In genomic region chr5:109719978-109720377, GRCh38 we compare ENCODE assay signal across 1 cellular context.
A peak's percentile ranks its signal among the peaks of the same experiment; 100 is the strongest.
TF ChIP-seq lines count a peak whose summit lies in the region.

No MANE protein-coding gene starts in this region.

TF ChIP-seq in K562, 482 proteins besides CTCF, POLR2A, EP300 and RAD21 (continued from another document):
- no peak for TF ChIP-seq ZNF280A (IDR thresholded peaks at IDR 0.05; ENCODE audit: low read depth, partially characterized antibody)
- TF ChIP-seq ARID1B (IDR thresholded peaks at IDR 0.05): peak; percentile 54
- no peak for TF ChIP-seq ZNF780A (CRISPR knock-in tag; IDR thresholded peaks at IDR 0.05)
- no peak for TF ChIP-seq ZNF778 (CRISPR knock-in tag; IDR thresholded peaks at IDR 0.05)
- no peak for TF ChIP-seq BRD9 (IDR thresholded peaks at IDR 0.05; ENCODE audit: low read depth, partially characterized antibody)
- 0 out of 2 replicates have a peak, but pooled peaks have one; percentile 26 for TF ChIP-seq CBFA2T3 (IDR thresholded peaks at IDR 0.05)
- peak; percentile 25; the same call in 1 of the 2 replicates for TF ChIP-seq TAL1 (IDR thresholded peaks at IDR 0.05)
